24 cellular contexts compared by ENCODE assay signal in genomic region chr7:36512607-36513006, GRCh38.
"Had no signal": no experiment of that assay in that cellular context is flagged by ENCODE, and none has a peak within 500 bp of the region (broad histone marks: within the 10 kb centered on the region; RNA-seq: fewer than 3 reads in every experiment).

No MANE protein-coding gene starts in this region.

- H3K4me3 Mint-ChIP-seq: activated CD4-positive, alpha-beta memory T cell treated with anti-CD3 and anti-CD28 coated beads, Interleukin-2, amount 10 ng/mL, durations not matched to agents 7 days and 5 days; activated CD4-positive, alpha-beta T cell treated with anti-CD3 and anti-CD28 coated beads, Interleukin-2, amount 10 ng/mL, durations not matched to agents 24 days and 14 days; activated naive CD4-positive, alpha-beta T cell treated with anti-CD3 and anti-CD28 coated beads for 36 hours; activated naive CD8-positive, alpha-beta T cell treated with anti-CD3 and anti-CD28 coated beads, Interleukin-2, amount 10 ng/mL, durations not matched to agents 7 days and 5 days; activated T-cell treated with anti-CD3 and anti-CD28 coated beads, Interleukin-2, amount 50 U/mL, for 72 hours; naive thymus-derived CD4-positive, alpha-beta T cell; T-helper 17 cell had no signal

- H3K9me3 Mint-ChIP-seq: activated CD4-positive, alpha-beta memory T cell treated with anti-CD3 and anti-CD28 coated beads, Interleukin-2, amount 10 ng/mL, durations not matched to agents 7 days and 5 days; activated CD4-positive, alpha-beta T cell treated with anti-CD3 and anti-CD28 coated beads, Interleukin-2, amount 10 ng/mL, durations not matched to agents 24 days and 14 days; activated naive CD4-positive, alpha-beta T cell treated with anti-CD3 and anti-CD28 coated beads for 36 hours had no signal

- H3K27me3 ChIP-seq: gastroesophageal sphincter, heart left ventricle, pancreas, upper lobe of right lung had no signal

- H3K27ac ChIP-seq: coronary artery, epithelial cell of prostate, gastroesophageal sphincter, heart left ventricle, lower lobe of right lung, pancreas, upper lobe of right lung, VCaP had no signal

- ATAC-seq: activated CD4-positive, CD25-positive, alpha-beta regulatory T cell treated with anti-CD3 and anti-CD28 coated beads, Interleukin-2, amount 50 U/mL, for 24 hours; activated T-cell treated with anti-CD3 and anti-CD28 coated beads, Interleukin-2, amount 50 U/mL, for 72 hours; gastroesophageal sphincter; heart left ventricle; left lobe of liver; lower lobe of right lung; pancreas; right cardiac atrium; stimulated activated naive CD8-positive, alpha-beta T cell treated with anti-CD3 and anti-CD28 coated beads, Interleukin-15, Interleukin-2, amounts not matched to agents 100 U/mL and 50 U/mL, for 24 hours; T-helper 17 cell; upper lobe of right lung had no signal

- H3K4me3 ChIP-seq: coronary artery, gastroesophageal sphincter, heart left ventricle, lower lobe of right lung, pancreas, upper lobe of right lung had no signal

- H3K4me1 ChIP-seq: heart left ventricle, lower lobe of right lung, pancreas, upper lobe of right lung had no signal

- DNase-seq: activated CD4-positive, alpha-beta memory T cell treated with anti-CD3 and anti-CD28 coated beads, Interleukin-2, amount 10 ng/mL, durations not matched to agents 7 days and 5 days; activated CD4-positive, alpha-beta T cell treated with anti-CD3 and anti-CD28 coated beads, Interleukin-2, amount 10 ng/mL, durations not matched to agents 24 days and 14 days; activated effector memory CD4-positive, alpha-beta T cell treated with Interleukin-2 at 50 U/mL for 16 hours; activated naive CD4-positive, alpha-beta T cell treated with anti-CD3 and anti-CD28 coated beads for 36 hours; activated naive CD8-positive, alpha-beta T cell treated with anti-CD3 and anti-CD28 coated beads, Interleukin-2, amount 10 ng/mL, durations not matched to agents 7 days and 5 days; activated T-cell treated with anti-CD3 and anti-CD28 coated beads, Interleukin-2, amount 50 U/mL, for 72 hours; amniotic stem cell; cerebellar nuclear complex; heart left ventricle; kidney; lower lobe of right lung; naive thymus-derived CD4-positive, alpha-beta T cell; pancreas; right cardiac atrium; stimulated activated CD4-positive, alpha-beta T cell treated with anti-CD3 and anti-CD28 coated beads, Interleukin-4, amount 100 ng/mL, for 24 hours; stimulated activated naive CD8-positive, alpha-beta T cell treated with anti-CD3 and anti-CD28 coated beads, Interleukin-15, Interleukin-2, amounts not matched to agents 100 U/mL and 50 U/mL, for 24 hours; T-helper 17 cell; upper lobe of right lung had no signal

- H3K36me3 ChIP-seq: gastroesophageal sphincter, heart left ventricle, lower lobe of right lung, pancreas, upper lobe of right lung had no signal

- H3K27me3 Mint-ChIP-seq: activated CD4-positive, alpha-beta memory T cell treated with anti-CD3 and anti-CD28 coated beads, Interleukin-2, amount 10 ng/mL, durations not matched to agents 7 days and 5 days; activated CD4-positive, alpha-beta T cell treated with anti-CD3 and anti-CD28 coated beads, Interleukin-2, amount 10 ng/mL, durations not matched to agents 24 days and 14 days; activated naive CD8-positive, alpha-beta T cell treated with anti-CD3 and anti-CD28 coated beads, Interleukin-2, amount 10 ng/mL, durations not matched to agents 7 days and 5 days; naive thymus-derived CD4-positive, alpha-beta T cell had no signal

- H3K27ac Mint-ChIP-seq: activated CD4-positive, alpha-beta memory T cell treated with anti-CD3 and anti-CD28 coated beads, Interleukin-2, amount 10 ng/mL, durations not matched to agents 7 days and 5 days; activated CD4-positive, alpha-beta T cell treated with anti-CD3 and anti-CD28 coated beads, Interleukin-2, amount 10 ng/mL, durations not matched to agents 24 days and 14 days; activated naive CD4-positive, alpha-beta T cell treated with anti-CD3 and anti-CD28 coated beads for 36 hours; activated naive CD8-positive, alpha-beta T cell treated with anti-CD3 and anti-CD28 coated beads, Interleukin-2, amount 10 ng/mL, durations not matched to agents 7 days and 5 days; activated T-cell treated with anti-CD3 and anti-CD28 coated beads, Interleukin-2, amount 50 U/mL, for 72 hours; T-helper 17 cell had no signal

- H3K9me3 ChIP-seq: gastroesophageal sphincter, heart left ventricle, lower lobe of right lung, pancreas, upper lobe of right lung had no signal
